ENCODE assay signal across 11 cellular contexts in the genomic region with DNA sequence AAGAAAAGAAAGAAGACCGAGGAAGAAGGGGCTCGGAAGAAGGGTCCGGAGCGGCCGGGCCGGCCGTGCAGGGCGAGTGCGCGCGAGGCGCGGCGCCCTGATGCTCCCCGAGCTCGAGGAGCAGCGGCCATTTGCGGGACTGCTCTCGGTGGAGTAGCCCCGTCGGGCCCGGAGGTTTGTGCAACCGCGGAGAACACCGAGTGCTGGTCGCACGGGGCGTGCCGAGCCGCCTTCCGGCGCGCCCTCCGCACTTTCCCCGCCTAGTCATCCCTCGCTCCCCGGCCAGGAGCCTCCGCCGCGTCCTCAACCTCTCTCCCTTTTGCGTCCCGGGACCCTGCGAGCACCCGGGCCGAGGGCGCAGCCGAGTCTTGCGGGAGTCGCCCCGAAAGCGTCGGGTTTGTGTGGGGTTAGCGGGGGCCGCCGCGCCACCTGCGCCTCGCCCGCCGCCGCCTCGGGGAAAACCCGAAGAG.
A peak's percentile ranks its signal among the peaks of the same experiment; 100 is the strongest.
DNase-seq lines count a peak whose midpoint lies in the region; ATAC-seq lines count a peak whose summit lies in the region.
"Had no signal": no experiment of that assay in that cellular context is flagged by ENCODE, and none has a peak within 500 bp of the region (broad histone marks: within the 10 kb centered on the region; RNA-seq: fewer than 3 reads in every experiment).

No MANE protein-coding gene starts in this region.

- H3K4me1 Mint-ChIP-seq in activated CD8-positive, alpha-beta T cell treated with anti-CD3 and anti-CD28 coated beads, Interleukin-2, amount 10 ng/mL, durations not matched to agents 7 days and 5 days (ENCODE audit: low read depth) = peaks cover 3% of the 10 kb centered on the region

- DNase-seq in NCI-H1417 (lab: John Stamatoyannopoulos, UW) = peak in 2 of 3 experiments; percentile 33 to 43
- no peak for DNase-seq in NCI-H1417 treated with DMSO at 0.1 percent for 48 hours (lab: John Stamatoyannopoulos, UW)
- DNase-seq in activated CD8-positive, alpha-beta T cell treated with anti-CD3 and anti-CD28 coated beads, Interleukin-2, amount 10 ng/mL, durations not matched to agents 7 days and 5 days = peak; percentile 20
- DNase-seq in stimulated activated CD8-positive, alpha-beta memory T cell treated with anti-CD3 and anti-CD28 coated beads, Interleukin-4, amount 100 ng/mL, for 48 hours = peak; percentile 28
- DNase-seq in EL = no peak
- no peak for DNase-seq in OCI-M2 (lab: John Stamatoyannopoulos, UW; ENCODE audit: unreplicated experiment)
- no peak for DNase-seq in putamen (ENCODE audit: low spot score)
- DNase-seq: activated effector memory CD4-positive, alpha-beta T cell treated with anti-CD3 and anti-CD28 coated beads, Interleukin-2, amount 50 U/mL, for 16 hours; GF-D8 had no signal

- POLR2A ChIA-PET in activated CD8-positive, alpha-beta T cell treated with anti-CD3 and anti-CD28 coated beads, Interleukin-2, amount 10 ng/mL, durations not matched to agents 7 days and 5 days (lab: Charles Lee) = interaction anchor here (0.7 kb wide), 1 partner anchor 29 kb away, joined by 3 read pairs; no protein-coding TSS in a partner anchor

- peak; percentile 68 for ATAC-seq in activated CD8-positive, alpha-beta T cell treated with anti-CD3 and anti-CD28 coated beads, Interleukin-2, amount 10 ng/mL, durations not matched to agents 7 days and 5 days

- no peaks in the 10 kb centered on the region for H3K9me3 Mint-ChIP-seq in activated CD8-positive, alpha-beta T cell treated with anti-CD3 and anti-CD28 coated beads, Interleukin-2, amount 10 ng/mL, durations not matched to agents 7 days and 5 days (ENCODE audit: insufficient read depth)

- no peaks in the 10 kb centered on the region for H3K36me3 ChIP-seq in iPS-18a (ENCODE audit: control insufficient read depth, low read depth, low read length)

- peak overlapping the region; percentile 39 for H3K4me3 ChIP-seq in iPS-18a (ENCODE audit: low read length)

- peaks cover 22% of the 10 kb centered on the region for H3K9me3 ChIP-seq in iPS-18a (ENCODE audit: control insufficient read depth, low read depth, low read length)

- H3K4me1 ChIP-seq in iPS-18a (ENCODE audit: control insufficient read depth, low read depth, low read length) = no peaks in the 10 kb centered on the region

- no peak overlapping the region for H3K9ac ChIP-seq in iPS-18a (ENCODE audit: low read length)

- H3K27ac Mint-ChIP-seq in activated CD8-positive, alpha-beta T cell treated with anti-CD3 and anti-CD28 coated beads, Interleukin-2, amount 10 ng/mL, durations not matched to agents 7 days and 5 days = no peak overlapping the region

- H3K27ac ChIP-seq in iPS-18a (ENCODE audit: low read length) = no peak overlapping the region
- H3K27ac ChIP-seq: 22Rv1 had no signal

- peak overlapping the region; percentile 62 for H3K4me3 Mint-ChIP-seq in activated CD8-positive, alpha-beta T cell treated with anti-CD3 and anti-CD28 coated beads, Interleukin-2, amount 10 ng/mL, durations not matched to agents 7 days and 5 days

- no peaks in the 10 kb centered on the region for H3K36me3 Mint-ChIP-seq in activated CD8-positive, alpha-beta T cell treated with anti-CD3 and anti-CD28 coated beads, Interleukin-2, amount 10 ng/mL, durations not matched to agents 7 days and 5 days (ENCODE audit: low read depth)

- CTCF ChIA-PET in activated CD8-positive, alpha-beta T cell treated with anti-CD3 and anti-CD28 coated beads, Interleukin-2, amount 10 ng/mL, durations not matched to agents 7 days and 5 days (lab: Charles Lee) = no interaction called here

- peaks cover 25% of the 10 kb centered on the region for H3K27me3 ChIP-seq in iPS-18a (ENCODE audit: control insufficient read depth, insufficient read depth, low read length)

- H3K27me3 Mint-ChIP-seq in activated CD8-positive, alpha-beta T cell treated with anti-CD3 and anti-CD28 coated beads, Interleukin-2, amount 10 ng/mL, durations not matched to agents 7 days and 5 days (ENCODE audit: low read depth) = peaks cover 19% of the 10 kb centered on the region

Comparison
In these comparisons a context has a peak if more than half of its experiments do, and no peak if none do; other contexts are left out.
1. DNase-seq: peak in NCI-H1417 (2 of 3), activated CD8-positive, alpha-beta T cell treated with anti-CD3 and anti-CD28 coated beads, Interleukin-2, amount 10 ng/mL, durations not matched to agents 7 days and 5 days (single experiment) and stimulated activated CD8-positive, alpha-beta memory T cell treated with anti-CD3 and anti-CD28 coated beads, Interleukin-4, amount 100 ng/mL, for 48 hours (single experiment); none in NCI-H1417 treated with DMSO at 0.1 percent for 48 hours (single experiment), EL (single experiment), OCI-M2 (single experiment) and putamen (single experiment).